In genomic region chr6:20838113-20838512, GRCh38 we compare ENCODE assay signal across 20 cellular contexts.
A peak's percentile ranks its signal among the peaks of the same experiment; 100 is the strongest.
DNase-seq lines count a peak whose midpoint lies in the region; ATAC-seq, FAIRE-seq and TF ChIP-seq lines count a peak whose summit lies in the region.
"Had no signal": no experiment of that assay in that cellular context is flagged by ENCODE, and none has a peak within 500 bp of the region (broad histone marks: within the 10 kb centered on the region; RNA-seq: fewer than 3 reads in every experiment).

No MANE protein-coding gene starts in this region.

- peaks cover 2% of the 10 kb centered on the region; the same call in 2 of the 3 replicates for H3K9me3 ChIP-seq in GM12878 (replicated peaks; ENCODE audit: control insufficient read depth, insufficient read depth, low read length)
- H3K9me3 ChIP-seq: BLaER1 treated with 17β-estradiol and CSF1 and Interleukin-3, amounts not matched to agents 10 nM and 100 nM; HAP-1 had no signal

- BruUV-seq in GM12878 (replicated peaks; lab: Mats Ljungman, UMichigan) = no TSS peak

- H3K4me1 ChIP-seq in GM12878 (ENCODE audit: control insufficient read depth, insufficient read depth, low read length) = no peaks in the 10 kb centered on the region
- H3K4me1 ChIP-seq: HAP-1 had no signal

- H3K9ac ChIP-seq in GM12878 (ENCODE audit: control insufficient read depth, insufficient read depth, low read length) = no peak overlapping the region
- H3K9ac ChIP-seq: BLaER1 treated with 17β-estradiol and CSF1 and Interleukin-3, amounts not matched to agents 10 nM and 100 nM had no signal

- no peak for TF ChIP-seq EP300 in GM12878 (IDR thresholded peaks at IDR 0.05; ENCODE audit: borderline replicate concordance in 1 of 2, control insufficient read depth in 1 of 2, low read depth in 2 of 2, low read length in 2 of 2)

- SMC1A ChIA-PET in GM12878 (lab: Charles Lee; ENCODE audit: uncharacterized antibody, unreplicated experiment) = interaction anchor here (0.7 to 2.3 kb wide), 5 partner anchors 8 to 273 kb away, joined by 3 to 9 read pairs (median 3); no protein-coding TSS in a partner anchor

- H3K4me3 ChIP-seq in GM12878 = no peak overlapping the region
- H3K4me3 ChIP-seq: BLaER1 treated with 17β-estradiol and CSF1 and Interleukin-3, amounts not matched to agents 10 nM and 100 nM; HAP-1 had no signal

- peak; percentile 69 for ATAC-seq in GM19351 (IDR thresholded peaks at IDR 0.05; ENCODE audit: unreplicated experiment)
- ATAC-seq in GM12878 = peak; percentile 54
- no peak for ATAC-seq in HG03097 (IDR thresholded peaks at IDR 0.05; ENCODE audit: low FRiP score, unreplicated experiment)
- no peak for ATAC-seq in GM18498 (IDR thresholded peaks at IDR 0.05; ENCODE audit: unreplicated experiment)

- H3K4me1 Mint-ChIP-seq in activated CD4-positive, alpha-beta T cell treated with anti-CD3 and anti-CD28 coated beads, Interleukin-2, amount 10 ng/mL, durations not matched to agents 24 days and 14 days = peaks cover 40% of the 10 kb centered on the region

- H3K79me2 ChIP-seq in GM12878 (ENCODE audit: control insufficient read depth, insufficient read depth, low read length) = no peaks in the 10 kb centered on the region

- no peaks in the 10 kb centered on the region for H3K36me3 ChIP-seq in GM12878 (ENCODE audit: control insufficient read depth in 2 of 2, insufficient read depth in 2 of 2, low read length in 1 of 2)
- H3K36me3 ChIP-seq: BLaER1 treated with 17β-estradiol and CSF1 and Interleukin-3, amounts not matched to agents 10 nM and 100 nM; HAP-1 had no signal

- no peak for TF ChIP-seq RAD21 in GM12878 (IDR thresholded peaks at IDR 0.05; ENCODE audit: insufficient read depth, low read depth, low read length)

- WGBS in GM12878 (ENCODE audit: insufficient coverage, insufficient replicate concordance, low lambda C conversion rate, missing lambda C conversion rate) = 75% methylated on average over 3 of the region's 3 CpGs

- H3K9me3 Mint-ChIP-seq in activated CD4-positive, alpha-beta T cell treated with anti-CD3 and anti-CD28 coated beads, Interleukin-2, amount 10 ng/mL, durations not matched to agents 24 days and 14 days = peaks cover 9% of the 10 kb centered on the region
- H3K9me3 Mint-ChIP-seq: HFFc6, IgD-negative memory B cell had no signal

- TF ChIP-seq POLR2A in GM12878 (IDR thresholded peaks at IDR 0.05; ENCODE audit: low read depth, low read length) = no peak

- FAIRE-seq in A204.1 (lab: Jason Lieb, UNC) (peak; percentile 23), GM12878 (lab: Jason Lieb, UNC) (no peak), D721Med (lab: Jason Lieb, UNC) (no peak)
- FAIRE-seq: GM12892, H1 had no signal

- in situ Hi-C loops in GM12878 (cut with MboI) = no loop called here

- peaks cover 10% of the 10 kb centered on the region for H3K36me3 Mint-ChIP-seq in activated CD4-positive, alpha-beta T cell treated with anti-CD3 and anti-CD28 coated beads, Interleukin-2, amount 10 ng/mL, durations not matched to agents 24 days and 14 days (ENCODE audit: low read depth)

- DNase-seq in MV-4-11 (lab: John Stamatoyannopoulos, UW) (peak; percentile 24), GM12878 (ENCODE audit: low read depth, low spot score) (no peak), D721Med (ENCODE audit: insufficient read length, low spot score) (no peak)
- no peak for DNase-seq in activated CD4-positive, alpha-beta T cell treated with anti-CD3 and anti-CD28 coated beads, Interleukin-2, amount 10 ng/mL, durations not matched to agents 24 days and 14 days
- DNase-seq: 8988T; ACHN; CD4-positive, CD25-positive, alpha-beta regulatory T cell; DMS 273 treated with DMSO at 0.1 percent for 48 hours; DMS79; HFFc6; KG1 had no signal

- H4K20me1 ChIP-seq in GM12878 (ENCODE audit: control insufficient read depth, insufficient read depth) = no peaks in the 10 kb centered on the region
- H4K20me1 ChIP-seq: BLaER1 treated with 17β-estradiol and CSF1 and Interleukin-3, amounts not matched to agents 10 nM and 100 nM had no signal

- intact Hi-C loops in GM12878 (cut with micrococcal nuclease; ENCODE audit: unreplicated experiment) = no loop called here
- intact Hi-C loops in activated CD4-positive, alpha-beta T cell treated with anti-CD3 and anti-CD28 coated beads, Interleukin-2, amount 10 ng/mL, durations not matched to agents 24 days and 14 days (cut with micrococcal nuclease) = no loop called here

- no peak overlapping the region for H2AFZ ChIP-seq in GM12878 (ENCODE audit: control insufficient read depth, low read depth, low read length)

- POLR2A ChIA-PET in GM12878 (lab: Charles Lee) = no interaction called here

- RAD21 ChIA-PET in GM12878 (lab: Charles Lee; ENCODE audit: unreplicated experiment) = interaction anchor here (0.9 to 1.2 kb wide), 3 partner anchors 24 to 199 kb away, joined by 3 read pairs; no protein-coding TSS in a partner anchor

- H3K27ac Mint-ChIP-seq in activated CD4-positive, alpha-beta T cell treated with anti-CD3 and anti-CD28 coated beads, Interleukin-2, amount 10 ng/mL, durations not matched to agents 24 days and 14 days = no peak overlapping the region
- H3K27ac Mint-ChIP-seq: HFFc6, IgD-negative memory B cell had no signal

- TF ChIP-seq CTCF in GM12878 (IDR thresholded peaks at IDR 0.05 in 2 of 3, conservative IDR thresholded peaks at IDR 0.05 in 1 of 3; ENCODE audit: control insufficient read depth in 2 of 3, extremely low read depth in 1 of 3, insufficient read depth in 1 of 3, low read depth in 3 of 3, low read length in 3 of 3) (no peak), D721Med (IDR thresholded peaks at IDR 0.05; ENCODE audit: insufficient read depth, missing control alignments) (no peak)

- no peak overlapping the region for H3K4me2 ChIP-seq in GM12878 (ENCODE audit: control insufficient read depth, insufficient read depth)
- H3K4me2 ChIP-seq: BLaER1 treated with 17β-estradiol and CSF1 and Interleukin-3, amounts not matched to agents 10 nM and 100 nM had no signal

- CTCF ChIA-PET in GM12878 (lab: Yijun Ruan, JAX) = interaction anchor here (1.0 to 1.9 kb wide), 2 partner anchors 274 to 750 kb away, joined by 5 to 7 read pairs; no protein-coding TSS in a partner anchor

- H3K27me3 Mint-ChIP-seq in activated CD4-positive, alpha-beta T cell treated with anti-CD3 and anti-CD28 coated beads, Interleukin-2, amount 10 ng/mL, durations not matched to agents 24 days and 14 days = no peaks in the 10 kb centered on the region
- H3K27me3 Mint-ChIP-seq: CD4-positive, CD25-positive, alpha-beta regulatory T cell; IgD-negative memory B cell had no signal

- no peaks in the 10 kb centered on the region for H3K27me3 ChIP-seq in GM12878 (replicated peaks in 1 of 2; ENCODE audit: control insufficient read depth in 2 of 2, insufficient read depth in 2 of 2, low read length in 1 of 2)
- H3K27me3 ChIP-seq: BLaER1 treated with 17β-estradiol and CSF1 and Interleukin-3, amounts not matched to agents 10 nM and 100 nM had no signal

- no peak overlapping the region for H3K27ac ChIP-seq in GM12878 (ENCODE audit: control insufficient read depth, insufficient read depth)
- H3K27ac ChIP-seq: BLaER1 treated with 17β-estradiol and CSF1 and Interleukin-3, amounts not matched to agents 10 nM and 100 nM had no signal

- no peak overlapping the region for H3K4me3 Mint-ChIP-seq in activated CD4-positive, alpha-beta T cell treated with anti-CD3 and anti-CD28 coated beads, Interleukin-2, amount 10 ng/mL, durations not matched to agents 24 days and 14 days
- H3K4me3 Mint-ChIP-seq: CD4-positive, CD25-positive, alpha-beta regulatory T cell; HFFc6; IgD-negative memory B cell had no signal

TF ChIP-seq in GM12878, 131 proteins besides CTCF, POLR2A, EP300 and RAD21:
- peak; percentile 28; the same call in 1 of the 2 replicates for TF ChIP-seq SPI1 (IDR thresholded peaks at IDR 0.05; ENCODE audit: borderline replicate concordance, insufficient read depth, low read depth, low read length)
- no peak for TF ChIP-seq SRF (IDR thresholded peaks at IDR 0.05; ENCODE audit: low read depth in 2 of 2, low read length in 2 of 2)

Comparison
In these comparisons a context has a peak if more than half of its experiments do, and no peak if none do; other contexts are left out.
1. ATAC-seq: peak in GM19351 (single experiment) and GM12878 (single experiment); none in HG03097 (single experiment) and GM18498 (single experiment).